Comparison of ENCODE assay signal across 8 cellular contexts in the genomic region with DNA sequence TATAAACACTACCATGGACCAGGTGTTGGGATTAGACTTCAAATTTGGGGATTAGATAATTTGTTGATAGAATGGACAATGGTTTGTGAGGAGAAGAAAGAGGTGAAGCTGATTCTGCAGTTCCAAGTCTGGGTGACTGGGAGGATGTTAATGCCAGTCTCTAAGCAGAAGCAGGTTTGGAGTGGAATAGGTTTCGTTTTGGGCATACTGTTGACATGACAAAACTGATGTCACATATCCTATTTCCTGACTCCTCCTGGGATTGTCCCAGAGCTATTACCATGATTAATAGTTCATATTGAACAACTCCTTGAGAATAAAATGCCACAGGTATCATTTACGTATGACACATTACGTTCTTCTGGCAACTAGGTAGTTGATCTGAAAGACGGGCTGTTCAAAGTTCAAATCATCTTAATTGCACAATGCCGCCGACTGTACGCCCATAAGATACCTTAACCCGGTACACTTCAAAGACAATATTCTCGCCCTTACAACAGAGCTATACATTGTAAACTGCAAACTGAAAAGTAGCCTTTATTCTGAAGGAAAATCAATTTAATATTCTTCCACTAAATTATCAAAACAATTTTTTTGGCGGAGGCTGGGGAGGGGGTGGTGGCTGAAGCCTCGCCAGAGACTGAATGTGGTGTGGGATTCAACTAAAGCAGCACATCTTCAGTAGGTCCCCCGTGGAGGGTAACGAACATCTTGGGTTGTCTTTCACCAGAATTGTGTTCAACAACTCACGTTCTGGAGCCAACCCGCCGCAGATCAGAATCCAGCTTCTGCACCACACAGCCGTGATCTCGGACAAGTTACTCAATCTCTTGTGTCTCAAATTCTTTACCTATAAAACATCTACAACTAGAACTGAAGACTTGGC. TPM values are rescaled to one million over a fixed set of nuclear protein-coding genes. Genes with fewer than 3 reads are reported as not detected.
DNase-seq lines count a peak whose midpoint lies in the region; ATAC-seq and TF ChIP-seq lines count a peak whose summit lies in the region.

No MANE protein-coding gene starts in this region.

- H3K4me3 Mint-ChIP-seq in activated CD8-positive, alpha-beta memory T cell treated with anti-CD3 and anti-CD28 coated beads, Interleukin-2, amount 10 ng/mL, durations not matched to agents 7 days and 5 days = peak overlapping the region; percentile 89
- H3K4me3 Mint-ChIP-seq in WTC11 = peak overlapping the region; percentile 99
- H3K4me3 Mint-ChIP-seq in stimulated activated naive B cell treated with anti-CD40 and anti-IgM and Interleukin-4, amounts not matched to agents 10 μg/mL and 1 μg/mL and 100 μg/mL, for 72 hours = peak overlapping the region; percentile 87 to 90

- POLR2A ChIA-PET in WTC11 (lab: Charles Lee) = no interaction called here

- H3K9me3 Mint-ChIP-seq in activated CD8-positive, alpha-beta memory T cell treated with anti-CD3 and anti-CD28 coated beads, Interleukin-2, amount 10 ng/mL, durations not matched to agents 7 days and 5 days (ENCODE audit: low read depth) = no peaks in the 10 kb centered on the region
- peaks cover 10% of the 10 kb centered on the region for H3K9me3 Mint-ChIP-seq in WTC11
- H3K9me3 Mint-ChIP-seq in stimulated activated naive B cell treated with anti-CD40 and anti-IgM and Interleukin-4, amounts not matched to agents 10 μg/mL and 1 μg/mL and 100 μg/mL, for 72 hours = no peaks in the 10 kb centered on the region

- H3K27me3 Mint-ChIP-seq in activated CD8-positive, alpha-beta memory T cell treated with anti-CD3 and anti-CD28 coated beads, Interleukin-2, amount 10 ng/mL, durations not matched to agents 7 days and 5 days = peaks cover 2% of the 10 kb centered on the region
- H3K27me3 Mint-ChIP-seq in WTC11 (ENCODE audit: low read depth) = no peaks in the 10 kb centered on the region
- H3K27me3 Mint-ChIP-seq in stimulated activated naive B cell treated with anti-CD40 and anti-IgM and Interleukin-4, amounts not matched to agents 10 μg/mL and 1 μg/mL and 100 μg/mL, for 72 hours = no peaks in the 10 kb centered on the region

- peak overlapping the region; percentile 98 for H3K27ac Mint-ChIP-seq in activated CD8-positive, alpha-beta memory T cell treated with anti-CD3 and anti-CD28 coated beads, Interleukin-2, amount 10 ng/mL, durations not matched to agents 7 days and 5 days
- peak overlapping the region; percentile 100 for H3K27ac Mint-ChIP-seq in WTC11
- peak overlapping the region; percentile 96 for H3K27ac Mint-ChIP-seq in stimulated activated naive B cell treated with anti-CD40 and anti-IgM and Interleukin-4, amounts not matched to agents 10 μg/mL and 1 μg/mL and 100 μg/mL, for 72 hours

- DNase-seq in activated CD8-positive, alpha-beta memory T cell treated with anti-CD3 and anti-CD28 coated beads, Interleukin-2, amount 10 ng/mL, durations not matched to agents 7 days and 5 days = no peak
- DNase-seq in activated CD8-positive, alpha-beta memory T cell treated with anti-CD3 and anti-CD28 coated beads for 24 hours = no peak
- DNase-seq in WTC11 (ENCODE audit: low spot score) (no peak), AG08396 (ENCODE audit: low spot score) (no peak), cerebellar nuclear complex (lab: John Stamatoyannopoulos, UW) (no peak)
- DNase-seq in stimulated activated naive B cell treated with anti-CD40 and anti-IgM and Interleukin-4, amounts not matched to agents 10 μg/mL and 1 μg/mL and 100 μg/mL, for 72 hours = no peak

- TF ChIP-seq CTCF in WTC11 (IDR thresholded peaks at IDR 0.05) = no peak

- H3K4me1 Mint-ChIP-seq in activated CD8-positive, alpha-beta memory T cell treated with anti-CD3 and anti-CD28 coated beads, Interleukin-2, amount 10 ng/mL, durations not matched to agents 7 days and 5 days = peaks cover 33% of the 10 kb centered on the region
- peaks cover 27% of the 10 kb centered on the region for H3K4me1 Mint-ChIP-seq in WTC11
- peaks cover 6 to 23% of the 10 kb centered on the region in 2 donors for H3K4me1 Mint-ChIP-seq in stimulated activated naive B cell treated with anti-CD40 and anti-IgM and Interleukin-4, amounts not matched to agents 10 μg/mL and 1 μg/mL and 100 μg/mL, for 72 hours

- CTCF ChIA-PET in activated CD8-positive, alpha-beta memory T cell treated with anti-CD3 and anti-CD28 coated beads, Interleukin-2, amount 10 ng/mL, durations not matched to agents 7 days and 5 days (lab: Charles Lee) = interaction anchor here (1.3 to 1.5 kb wide), 2 partner anchors 8 to 12 kb away, joined by 3 read pairs; partner anchors contain the start of gene EFHB
- CTCF ChIA-PET in WTC11 (lab: Charles Lee) = no interaction called here

- H3K4me3 ChIP-seq in iPS-11a (ENCODE audit: low read depth, low read length) = peak overlapping the region; percentile 58

- ATAC-seq in activated CD8-positive, alpha-beta memory T cell treated with anti-CD3 and anti-CD28 coated beads, Interleukin-2, amount 10 ng/mL, durations not matched to agents 7 days and 5 days = no peak
- no peak for ATAC-seq in WTC11
- ATAC-seq in stimulated activated naive B cell treated with anti-CD40 and anti-IgM and Interleukin-4, amounts not matched to agents 10 μg/mL and 1 μg/mL and 100 μg/mL, for 72 hours (replicated peaks) = no peak
- no peak for ATAC-seq in HG02588 (IDR thresholded peaks at IDR 0.05; ENCODE audit: unreplicated experiment)

- peaks cover 12% of the 10 kb centered on the region for H3K36me3 Mint-ChIP-seq in activated CD8-positive, alpha-beta memory T cell treated with anti-CD3 and anti-CD28 coated beads, Interleukin-2, amount 10 ng/mL, durations not matched to agents 7 days and 5 days
- peaks cover 5% of the 10 kb centered on the region for H3K36me3 Mint-ChIP-seq in WTC11
- H3K36me3 Mint-ChIP-seq in stimulated activated naive B cell treated with anti-CD40 and anti-IgM and Interleukin-4, amounts not matched to agents 10 μg/mL and 1 μg/mL and 100 μg/mL, for 72 hours = peaks cover 0 to 7% of the 10 kb centered on the region in 2 donors

TF ChIP-seq in WTC11, 78 proteins besides CTCF, POLR2A, EP300 and RAD21:
- TF ChIP-seq, protein P1, sequence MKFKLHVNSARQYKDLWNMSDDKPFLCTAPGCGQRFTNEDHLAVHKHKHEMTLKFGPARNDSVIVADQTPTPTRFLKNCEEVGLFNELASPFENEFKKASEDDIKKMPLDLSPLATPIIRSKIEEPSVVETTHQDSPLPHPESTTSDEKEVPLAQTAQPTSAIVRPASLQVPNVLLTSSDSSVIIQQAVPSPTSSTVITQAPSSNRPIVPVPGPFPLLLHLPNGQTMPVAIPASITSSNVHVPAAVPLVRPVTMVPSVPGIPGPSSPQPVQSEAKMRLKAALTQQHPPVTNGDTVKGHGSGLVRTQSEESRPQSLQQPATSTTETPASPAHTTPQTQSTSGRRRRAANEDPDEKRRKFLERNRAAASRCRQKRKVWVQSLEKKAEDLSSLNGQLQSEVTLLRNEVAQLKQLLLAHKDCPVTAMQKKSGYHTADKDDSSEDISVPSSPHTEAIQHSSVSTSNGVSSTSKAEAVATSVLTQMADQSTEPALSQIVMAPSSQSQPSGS (CRISPR knock-in tag; IDR thresholded peaks at IDR 0.05; ENCODE audit: borderline replicate concordance, low read depth) = no peak
- TF ChIP-seq OVOL2 (CRISPR knock-in tag; IDR thresholded peaks at IDR 0.05; ENCODE audit: borderline replicate concordance) (no peak), ZBTB21 (CRISPR knock-in tag; IDR thresholded peaks at IDR 0.05; ENCODE audit: borderline replicate concordance) (no peak), EMX1 (CRISPR knock-in tag; IDR thresholded peaks at IDR 0.05) (no peak), MXD4 (CRISPR knock-in tag; IDR thresholded peaks at IDR 0.05; ENCODE audit: borderline replicate concordance) (no peak), NR2C2 (CRISPR knock-in tag; IDR thresholded peaks at IDR 0.05) (no peak)
- TF ChIP-seq, protein P2, sequence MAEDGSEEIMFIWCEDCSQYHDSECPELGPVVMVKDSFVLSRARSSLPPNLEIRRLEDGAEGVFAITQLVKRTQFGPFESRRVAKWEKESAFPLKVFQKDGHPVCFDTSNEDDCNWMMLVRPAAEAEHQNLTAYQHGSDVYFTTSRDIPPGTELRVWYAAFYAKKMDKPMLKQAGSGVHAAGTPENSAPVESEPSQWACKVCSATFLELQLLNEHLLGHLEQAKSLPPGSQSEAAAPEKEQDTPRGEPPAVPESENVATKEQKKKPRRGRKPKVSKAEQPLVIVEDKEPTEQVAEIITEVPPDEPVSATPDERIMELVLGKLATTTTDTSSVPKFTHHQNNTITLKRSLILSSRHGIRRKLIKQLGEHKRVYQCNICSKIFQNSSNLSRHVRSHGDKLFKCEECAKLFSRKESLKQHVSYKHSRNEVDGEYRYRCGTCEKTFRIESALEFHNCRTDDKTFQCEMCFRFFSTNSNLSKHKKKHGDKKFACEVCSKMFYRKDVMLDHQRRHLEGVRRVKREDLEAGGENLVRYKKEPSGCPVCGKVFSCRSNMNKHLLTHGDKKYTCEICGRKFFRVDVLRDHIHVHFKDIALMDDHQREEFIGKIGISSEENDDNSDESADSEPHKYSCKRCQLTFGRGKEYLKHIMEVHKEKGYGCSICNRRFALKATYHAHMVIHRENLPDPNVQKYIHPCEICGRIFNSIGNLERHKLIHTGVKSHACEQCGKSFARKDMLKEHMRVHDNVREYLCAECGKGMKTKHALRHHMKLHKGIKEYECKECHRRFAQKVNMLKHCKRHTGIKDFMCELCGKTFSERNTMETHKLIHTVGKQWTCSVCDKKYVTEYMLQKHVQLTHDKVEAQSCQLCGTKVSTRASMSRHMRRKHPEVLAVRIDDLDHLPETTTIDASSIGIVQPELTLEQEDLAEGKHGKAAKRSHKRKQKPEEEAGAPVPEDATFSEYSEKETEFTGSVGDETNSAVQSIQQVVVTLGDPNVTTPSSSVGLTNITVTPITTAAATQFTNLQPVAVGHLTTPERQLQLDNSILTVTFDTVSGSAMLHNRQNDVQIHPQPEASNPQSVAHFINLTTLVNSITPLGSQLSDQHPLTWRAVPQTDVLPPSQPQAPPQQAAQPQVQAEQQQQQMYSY (CRISPR knock-in tag; IDR thresholded peaks at IDR 0.05) = no peak

RNA-seq across cellular contexts. Expression of gene RAB5A, which starts 1.2 kb away (rescaled TPM):
- 10 to 100 TPM; 57.3 to 59.7 TPM for total RNA-seq in activated CD8-positive, alpha-beta memory T cell treated with anti-CD3 and anti-CD28 coated beads, Interleukin-2, amount 10 ng/mL, durations not matched to agents 7 days and 5 days
- 81.8 to 97.1 TPM (median 84.8 TPM) in 3 replicates for total RNA-seq in WTC11 (2021)

RNA-seq across cellular contexts. Expression of gene EFHB, which starts 11.6 kb away (rescaled TPM):
- total RNA-seq in activated CD8-positive, alpha-beta memory T cell treated with anti-CD3 and anti-CD28 coated beads, Interleukin-2, amount 10 ng/mL, durations not matched to agents 7 days and 5 days = under 1 TPM in 1 of 2 experiments, not detected in 1; 0.66 TPM
- total RNA-seq in WTC11 (2021) = 0.46 to 1.0 TPM (median 0.85 TPM) in 3 replicates
